In genomic region chr5:54624671-54625583, GRCh38 we compare ENCODE assay signal across 17 cellular contexts.
DNase-seq lines count a peak whose midpoint lies in the region; ATAC-seq and TF ChIP-seq lines count a peak whose summit lies in the region.
"Had no signal": no experiment of that assay in that cellular context is flagged by ENCODE, and none has a peak within 500 bp of the region (broad histone marks: within the 10 kb centered on the region; RNA-seq: fewer than 3 reads in every experiment).

No MANE protein-coding gene starts in this region.

- BruUV-seq in OCI-LY7 (replicated peaks; lab: Mats Ljungman, UMichigan): no TSS peak

- no peak overlapping the region for H3K4me3 Mint-ChIP-seq in activated T-cell treated with anti-CD3 and anti-CD28 coated beads, Interleukin-2, amount 50 U/mL, for 4 hours
- H3K4me3 Mint-ChIP-seq: activated CD4-positive, alpha-beta T cell treated with anti-CD3 and anti-CD28 coated beads for 36 hours; activated naive CD4-positive, alpha-beta T cell treated with anti-CD3 and anti-CD28 coated beads for 36 hours had no signal

- H3K9me3 ChIP-seq in RWPE2 (ENCODE audit: severe bottlenecking) (no peaks in the 10 kb centered on the region), OCI-LY7 (ENCODE audit: low read length) (no peaks in the 10 kb centered on the region)
- H3K9me3 ChIP-seq: transverse colon had no signal

- H3K27me3 ChIP-seq in ACC112 (ENCODE audit: insufficient read depth, low read length): no peaks in the 10 kb centered on the region
- H3K27me3 ChIP-seq in RWPE2 (ENCODE audit: insufficient read depth, poor library complexity, severe bottlenecking): no peaks in the 10 kb centered on the region
- H3K27me3 ChIP-seq: transverse colon had no signal

- TF ChIP-seq CTCF in RWPE2 (IDR thresholded peaks at IDR 0.05; ENCODE audit: poor library complexity, severe bottlenecking): no peak
- no peak for TF ChIP-seq CTCF in fibroblast of pulmonary artery (IDR thresholded peaks at IDR 0.05; ENCODE audit: low read length, missing control alignments)
- no peak for TF ChIP-seq CTCF in OCI-LY7 (conservative IDR thresholded peaks at IDR 0.05; ENCODE audit: low read length)

- peak; percentile 36; the same call in 1 of the 3 replicates for ATAC-seq in RWPE2 (ENCODE audit: low read depth)
- no peak for ATAC-seq in activated T-cell treated with anti-CD3 and anti-CD28 coated beads, Interleukin-2, amount 50 U/mL, for 4 hours
- ATAC-seq: activated CD4-positive, alpha-beta T cell treated with anti-CD3 and anti-CD28 coated beads for 36 hours; right cardiac atrium had no signal

- peaks cover 12% of the 10 kb centered on the region for H3K9me3 Mint-ChIP-seq in activated T-cell treated with anti-CD3 and anti-CD28 coated beads, Interleukin-2, amount 50 U/mL, for 4 hours

- H3K79me2 ChIP-seq in ACC112 (ENCODE audit: control insufficient read depth, insufficient read depth, low read length, unreplicated experiment): no peaks in the 10 kb centered on the region
- no peaks in the 10 kb centered on the region for H3K79me2 ChIP-seq in OCI-LY7 (ENCODE audit: insufficient read depth, low read depth, low read length)

- peaks cover 7% of the 10 kb centered on the region for H3K4me1 Mint-ChIP-seq in activated T-cell treated with anti-CD3 and anti-CD28 coated beads, Interleukin-2, amount 50 U/mL, for 4 hours (ENCODE audit: low read depth)
- H3K4me1 Mint-ChIP-seq: activated CD4-positive, alpha-beta T cell treated with anti-CD3 and anti-CD28 coated beads for 36 hours had no signal

- no peaks in the 10 kb centered on the region for H4K20me1 ChIP-seq in OCI-LY7 (ENCODE audit: insufficient read depth, low read length)

- H3K27ac ChIP-seq in ACC112 (ENCODE audit: low read depth, low read length) (0 out of 2 replicates have a peak overlapping the region, but pooled peaks have one; percentile 31), RWPE2 (ENCODE audit: poor library complexity, severe bottlenecking) (no peak overlapping the region), OCI-LY7 (ENCODE audit: low read depth, low read length, poor library complexity, severe bottlenecking) (no peak overlapping the region)
- H3K27ac ChIP-seq: transverse colon had no signal

- no peaks in the 10 kb centered on the region for H3K36me3 ChIP-seq in ACC112 (ENCODE audit: insufficient read depth, low read length)
- H3K36me3 ChIP-seq in RWPE2 (ENCODE audit: low read depth): no peaks in the 10 kb centered on the region
- no peaks in the 10 kb centered on the region for H3K36me3 ChIP-seq in OCI-LY7 (ENCODE audit: insufficient read depth, low read length)
- H3K36me3 ChIP-seq: transverse colon had no signal

- H2AFZ ChIP-seq in ACC112 (ENCODE audit: low read length, unreplicated experiment) (peak overlapping the region; percentile 36), OCI-LY7 (ENCODE audit: low read length) (no peak overlapping the region)

- no peaks in the 10 kb centered on the region for H3K27me3 Mint-ChIP-seq in activated T-cell treated with anti-CD3 and anti-CD28 coated beads, Interleukin-2, amount 50 U/mL, for 4 hours (ENCODE audit: low read depth)
- H3K27me3 Mint-ChIP-seq: activated CD4-positive, alpha-beta T cell treated with anti-CD3 and anti-CD28 coated beads for 36 hours had no signal

- no peaks in the 10 kb centered on the region for H3K36me3 Mint-ChIP-seq in activated T-cell treated with anti-CD3 and anti-CD28 coated beads, Interleukin-2, amount 50 U/mL, for 4 hours (ENCODE audit: insufficient read depth)

- H3K9me2 ChIP-seq in OCI-LY7 (ENCODE audit: insufficient read depth, low read length): no peaks in the 10 kb centered on the region

- POLR2A ChIA-PET in OCI-LY7 (lab: Charles Lee): interaction anchor here (0.7 to 1.2 kb wide), 2 partner anchors 10 to 94 kb away, joined by 3 read pairs; no protein-coding TSS in a partner anchor

- intact Hi-C loops in OCI-LY7 (cut with micrococcal nuclease; ENCODE audit: unreplicated experiment): no loop called here

- H3K4me2 ChIP-seq in OCI-LY7 (ENCODE audit: low read length): no peak overlapping the region

- DNase-seq in EL: peak; percentile 26
- DNase-seq in RWPE2 (ENCODE audit: low spot score): no peak
- DNase-seq in fibroblast of pulmonary artery (ENCODE audit: low read depth): peak; percentile 78
- DNase-seq in NCI-H1105 (lab: John Stamatoyannopoulos, UW): no peak
- DNase-seq in activated naive CD4-positive, alpha-beta T cell treated with anti-CD3 and anti-CD28 coated beads, Interleukin-2, amount 50 U/mL, for 16 hours: no peak
- DNase-seq in activated T-cell treated with anti-CD3 and anti-CD28 coated beads, Interleukin-2, amount 50 U/mL, for 4 hours: no peak
- no peak for DNase-seq in OCI-LY7 (ENCODE audit: low spot score)
- DNase-seq: activated CD4-positive, alpha-beta T cell treated with anti-CD3 and anti-CD28 coated beads for 36 hours; activated naive CD4-positive, alpha-beta T cell treated with anti-CD3 and anti-CD28 coated beads for 36 hours; foreskin melanocyte; Karpas-422; NCI-H187 treated with DMSO at 0.1 percent for 48 hours; right cardiac atrium; stimulated activated CD4-positive, alpha-beta T cell treated with anti-CD3 and anti-CD28 coated beads, Interleukin-4, amount 100 ng/mL, for 1 hour; T-helper 2 cell; transverse colon had no signal

- CTCF ChIA-PET in OCI-LY7 (lab: Charles Lee; ENCODE audit: unreplicated experiment): interaction anchor here (0.5 kb wide), 1 partner anchor 22 kb away, joined by 4 read pairs; no protein-coding TSS in a partner anchor

- H3K4me1 ChIP-seq in ACC112 (ENCODE audit: control insufficient read depth, insufficient read depth, low read length, unreplicated experiment) (peaks cover 4% of the 10 kb centered on the region), RWPE2 (ENCODE audit: insufficient read depth, poor library complexity, severe bottlenecking) (peaks cover 11% of the 10 kb centered on the region), OCI-LY7 (ENCODE audit: insufficient read depth, low read length, poor library complexity, severe bottlenecking) (no peaks in the 10 kb centered on the region)
- H3K4me1 ChIP-seq: transverse colon had no signal

- H3K4me3 ChIP-seq in ACC112 (ENCODE audit: low read depth, low read length): no peak overlapping the region
- H3K4me3 ChIP-seq in RWPE2 (ENCODE audit: severe bottlenecking): no peak overlapping the region
- no peak overlapping the region for H3K4me3 ChIP-seq in fibroblast of pulmonary artery (replicated peaks; ENCODE audit: low read depth, low read length)
- H3K4me3 ChIP-seq in OCI-LY7 (ENCODE audit: low read depth, low read length, poor library complexity, severe bottlenecking): no peak overlapping the region
- H3K4me3 ChIP-seq: transverse colon had no signal

Comparison
In these comparisons a context has a peak if more than half of its experiments do, and no peak if none do; other contexts are left out.
1. DNase-seq: peak in EL (single experiment) and fibroblast of pulmonary artery (single experiment); none in RWPE2 (single experiment), NCI-H1105 (single experiment), activated naive CD4-positive, alpha-beta T cell treated with anti-CD3 and anti-CD28 coated beads, Interleukin-2, amount 50 U/mL, for 16 hours (single experiment), activated T-cell treated with anti-CD3 and anti-CD28 coated beads, Interleukin-2, amount 50 U/mL, for 4 hours (single experiment) and OCI-LY7 (single experiment).